12 cellular contexts compared by ENCODE assay signal in genomic region chr21:44049182-44049581, GRCh38. TPM values are rescaled to one million over a fixed set of nuclear protein-coding genes. Genes with fewer than 3 reads are reported as not detected.
A peak's percentile ranks its signal among the peaks of the same experiment; 100 is the strongest.
DNase-seq lines count a peak whose midpoint lies in the region; ATAC-seq and TF ChIP-seq lines count a peak whose summit lies in the region.
"Had no signal": no experiment of that assay in that cellular context is flagged by ENCODE, and none has a peak within 500 bp of the region (broad histone marks: within the 10 kb centered on the region; RNA-seq: fewer than 3 reads in every experiment).

No MANE protein-coding gene starts in this region.

- CTCF ChIA-PET in activated CD8-positive, alpha-beta memory T cell treated with anti-CD3 and anti-CD28 coated beads, Interleukin-2, amount 10 ng/mL, durations not matched to agents 7 days and 5 days (lab: Charles Lee) = no interaction called here

- peaks cover 29% of the 10 kb centered on the region for H3K36me3 Mint-ChIP-seq in activated CD8-positive, alpha-beta memory T cell treated with anti-CD3 and anti-CD28 coated beads, Interleukin-2, amount 10 ng/mL, durations not matched to agents 7 days and 5 days

- ATAC-seq in activated CD8-positive, alpha-beta memory T cell treated with anti-CD3 and anti-CD28 coated beads, Interleukin-2, amount 10 ng/mL, durations not matched to agents 7 days and 5 days = no peak

- no peak overlapping the region for H3K4me3 Mint-ChIP-seq in activated CD8-positive, alpha-beta memory T cell treated with anti-CD3 and anti-CD28 coated beads, Interleukin-2, amount 10 ng/mL, durations not matched to agents 7 days and 5 days

- H3K36me3 ChIP-seq in WERI-Rb-1 = peaks cover 41% of the 10 kb centered on the region
- peaks cover 0 to 35% (median 0%) of the 10 kb centered on the region in 3 donors for H3K36me3 ChIP-seq in Peyer's patch
- H3K36me3 ChIP-seq in effector memory CD4-positive, alpha-beta T cell (ENCODE audit: control insufficient read depth, insufficient read depth, low read length) = peaks cover 42% of the 10 kb centered on the region

- H3K27ac ChIP-seq in WERI-Rb-1 = no peak overlapping the region
- peak overlapping the region; percentile 96 for H3K27ac ChIP-seq in substantia nigra (ENCODE audit: low read depth, low read length, poor library complexity, severe bottlenecking)
- no peak overlapping the region for H3K27ac ChIP-seq in Peyer's patch
- no peak overlapping the region for H3K27ac ChIP-seq in effector memory CD4-positive, alpha-beta T cell (ENCODE audit: insufficient read depth, low read length, poor library complexity, severe bottlenecking)

- no peaks in the 10 kb centered on the region for H3K27me3 Mint-ChIP-seq in activated CD8-positive, alpha-beta memory T cell treated with anti-CD3 and anti-CD28 coated beads, Interleukin-2, amount 10 ng/mL, durations not matched to agents 7 days and 5 days

- no peaks in the 10 kb centered on the region for H3K9me3 Mint-ChIP-seq in activated CD8-positive, alpha-beta memory T cell treated with anti-CD3 and anti-CD28 coated beads, Interleukin-2, amount 10 ng/mL, durations not matched to agents 7 days and 5 days (ENCODE audit: low read depth)

- no peak for TF ChIP-seq POLR2A in Peyer's patch (IDR thresholded peaks at IDR 0.05)

- H3K27ac Mint-ChIP-seq in activated CD8-positive, alpha-beta memory T cell treated with anti-CD3 and anti-CD28 coated beads, Interleukin-2, amount 10 ng/mL, durations not matched to agents 7 days and 5 days = peak overlapping the region; percentile 33

- DNase-seq in activated CD8-positive, alpha-beta memory T cell treated with anti-CD3 and anti-CD28 coated beads, Interleukin-2, amount 10 ng/mL, durations not matched to agents 7 days and 5 days = no peak
- DNase-seq in activated CD8-positive, alpha-beta memory T cell treated with anti-CD3 and anti-CD28 coated beads for 24 hours = no peak
- no peak for DNase-seq in WERI-Rb-1
- peak; percentile 74 for DNase-seq in globus pallidus (ENCODE audit: low spot score)
- peak in 12 of 49 donors; percentile 20 to 64 (median 36) for DNase-seq in substantia nigra (lab: John Stamatoyannopoulos, UW)
- no peak for DNase-seq in Peyer's patch
- DNase-seq in activated effector memory CD4-positive, alpha-beta T cell treated with anti-CD3 and anti-CD28 coated beads, Interleukin-2, amount 50 U/mL, for 16 hours = no peak
- DNase-seq in effector memory CD4-positive, alpha-beta T cell = no peak
- DNase-seq: cortex of kidney, foreskin melanocyte, NCI-H510A treated with DMSO at 0.1 percent for 48 hours, small intestine had no signal

- H3K4me3 ChIP-seq in WERI-Rb-1 (ENCODE audit: low read depth, low read length) (no peak overlapping the region), Peyer's patch (no peak overlapping the region)
- H3K4me3 ChIP-seq in effector memory CD4-positive, alpha-beta T cell (ENCODE audit: insufficient read depth, low read depth, low read length, poor library complexity, severe bottlenecking) = no peak overlapping the region

- H3K4me1 Mint-ChIP-seq in activated CD8-positive, alpha-beta memory T cell treated with anti-CD3 and anti-CD28 coated beads, Interleukin-2, amount 10 ng/mL, durations not matched to agents 7 days and 5 days = peaks cover 10% of the 10 kb centered on the region

- peak; percentile 8; the same call in 1 of the 2 replicates for TF ChIP-seq CTCF in WERI-Rb-1 (IDR thresholded peaks at IDR 0.05; ENCODE audit: low read depth, low read length)
- no peak for TF ChIP-seq CTCF in Peyer's patch (IDR thresholded peaks at IDR 0.05)

- H3K9me3 ChIP-seq in WERI-Rb-1 (ENCODE audit: severe bottlenecking) = no peaks in the 10 kb centered on the region
- no peaks in the 10 kb centered on the region for H3K9me3 ChIP-seq in Peyer's patch
- no peaks in the 10 kb centered on the region for H3K9me3 ChIP-seq in effector memory CD4-positive, alpha-beta T cell (ENCODE audit: control insufficient read depth, low read length)

- H3K27me3 ChIP-seq in WERI-Rb-1 (ENCODE audit: insufficient read depth, low read depth, severe bottlenecking) (no peaks in the 10 kb centered on the region), Peyer's patch (no peaks in the 10 kb centered on the region)
- H3K27me3 ChIP-seq in effector memory CD4-positive, alpha-beta T cell (replicated peaks; ENCODE audit: control insufficient read depth, insufficient read depth, low read length, poor library complexity, severe bottlenecking) = no peaks in the 10 kb centered on the region

- peaks cover 0 to 15% (median 0%) of the 10 kb centered on the region in 4 donors for H3K4me1 ChIP-seq in Peyer's patch
- no peaks in the 10 kb centered on the region for H3K4me1 ChIP-seq in effector memory CD4-positive, alpha-beta T cell (ENCODE audit: control insufficient read depth, insufficient read depth, low read length, poor library complexity, severe bottlenecking)

RNA-seq across cellular contexts. Expression of gene TRAPPC10, which starts 37.1 kb away (rescaled TPM):
- total RNA-seq in activated CD8-positive, alpha-beta memory T cell treated with anti-CD3 and anti-CD28 coated beads, Interleukin-2, amount 10 ng/mL, durations not matched to agents 7 days and 5 days = 10 to 100 TPM; 71.5 to 71.7 TPM
- 100 to 1,000 TPM in 1 of 4 donors, 10 to 100 TPM in 3; 62.2 to 153 (median 93.0) TPM for total RNA-seq in Peyer's patch

RNA-seq across cellular contexts. Expression of gene PWP2, which starts 58.0 kb away (rescaled TPM):
- 1 to 10 TPM; 9.3 to 9.6 TPM for total RNA-seq in activated CD8-positive, alpha-beta memory T cell treated with anti-CD3 and anti-CD28 coated beads, Interleukin-2, amount 10 ng/mL, durations not matched to agents 7 days and 5 days
- 10 to 100 TPM in 2 of 4 donors, 1 to 10 TPM in 2; 5.6 to 63.5 (median 10.6) TPM for total RNA-seq in Peyer's patch
